11 cellular contexts compared by ENCODE assay signal in the genomic region with DNA sequence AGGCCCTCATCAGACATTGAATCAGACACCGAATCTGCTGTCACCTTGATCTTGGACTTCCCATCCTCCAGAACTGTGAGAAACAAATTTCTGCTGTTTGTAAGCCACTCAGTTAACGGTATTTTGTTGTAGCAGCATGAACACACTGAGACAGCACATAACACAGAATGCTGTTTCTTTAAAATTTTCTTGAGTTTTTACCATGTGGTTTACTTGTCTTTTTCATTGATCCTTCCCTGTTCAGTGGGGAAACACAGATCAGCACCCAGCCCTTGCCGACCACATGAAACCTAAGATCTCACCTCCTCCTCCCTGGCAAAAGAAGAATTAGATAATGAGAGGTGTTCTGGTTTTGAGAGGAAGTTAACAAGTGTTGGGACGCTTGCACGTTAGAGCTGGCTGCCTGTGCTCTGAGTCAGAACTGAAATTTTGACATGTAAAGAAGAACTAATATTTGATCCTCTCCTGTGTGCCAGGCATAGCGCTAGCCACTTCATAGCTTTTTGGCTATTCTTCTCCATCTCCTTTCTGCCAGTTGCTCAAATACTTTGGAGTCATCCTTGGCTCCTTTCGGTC.
DNase-seq lines count a peak whose midpoint lies in the region; ATAC-seq, FAIRE-seq and TF ChIP-seq lines count a peak whose summit lies in the region.
"Had no signal": no experiment of that assay in that cellular context is flagged by ENCODE, and none has a peak within 500 bp of the region (broad histone marks: within the 10 kb centered on the region; RNA-seq: fewer than 3 reads in every experiment).

No MANE protein-coding gene starts in this region.

- CTCF ChIA-PET in Panc1 (lab: Charles Lee), result no interaction called here
- CTCF ChIA-PET in mammary epithelial cell (lab: Charles Lee; ENCODE audit: low non-redundant PET), result no interaction called here

- H4K20me1 ChIP-seq in mammary epithelial cell (ENCODE audit: insufficient read depth, low read length), result no peaks in the 10 kb centered on the region

- H3K36me3 Mint-ChIP-seq in stimulated activated naive CD8-positive, alpha-beta T cell treated with anti-CD3 and anti-CD28 coated beads, Interleukin-15, Interleukin-2, amounts not matched to agents 100 ng/mL and 50 ng/mL, for 24 hours (ENCODE audit: low read depth), result peaks cover 46% of the 10 kb centered on the region

- peak overlapping the region; percentile 48; the same call in 1 of the 2 replicates for H3K27ac ChIP-seq in Panc1 (ENCODE audit: low read length)
- no peak overlapping the region for H3K27ac ChIP-seq in mammary epithelial cell (ENCODE audit: insufficient read depth, low read depth, low read length)
- H3K27ac ChIP-seq: psoas muscle had no signal

- no peak for TF ChIP-seq CTCF in Panc1 (IDR thresholded peaks at IDR 0.05)
- TF ChIP-seq CTCF in mammary epithelial cell (conservative IDR thresholded peaks at IDR 0.05 in 1 of 2, IDR thresholded peaks at IDR 0.05 in 1 of 2; ENCODE audit: extremely low read depth in 1 of 2, insufficient read depth in 1 of 2, low read depth in 1 of 2, low read length in 2 of 2), result no peak

- intact Hi-C loops in Panc1 (cut with micrococcal nuclease; ENCODE audit: unreplicated experiment) (no loop called here), mammary epithelial cell (cut with micrococcal nuclease) (no loop called here)

- peaks cover 3% of the 10 kb centered on the region for H3K27me3 Mint-ChIP-seq in stimulated activated naive CD8-positive, alpha-beta T cell treated with anti-CD3 and anti-CD28 coated beads, Interleukin-15, Interleukin-2, amounts not matched to agents 100 ng/mL and 50 ng/mL, for 24 hours

- H2AFZ ChIP-seq in mammary epithelial cell (ENCODE audit: low read depth, low read length), result no peak overlapping the region

- no peaks in the 10 kb centered on the region for H3K36me3 ChIP-seq in Panc1 (ENCODE audit: control insufficient read depth, insufficient read depth, low read length)
- peaks cover 2% of the 10 kb centered on the region for H3K36me3 ChIP-seq in mammary epithelial cell (ENCODE audit: insufficient read depth, low read length)

- in situ Hi-C loops in Panc1 (cut with HindIII; ENCODE audit: low pct_unique_long_range_greater_than_20kb, low sequenced_read_pairs) (no loop called here), mammary epithelial cell (cut with MboI; ENCODE audit: low sequenced_read_pairs in 2 of 2) (no loop called here)

- H3K9me3 Mint-ChIP-seq in stimulated activated naive CD8-positive, alpha-beta T cell treated with anti-CD3 and anti-CD28 coated beads, Interleukin-15, Interleukin-2, amounts not matched to agents 100 ng/mL and 50 ng/mL, for 24 hours, result peaks cover 2% of the 10 kb centered on the region

- no peak overlapping the region for H3K4me2 ChIP-seq in mammary epithelial cell (ENCODE audit: insufficient read depth, low read depth, low read length)

- H3K27ac Mint-ChIP-seq in stimulated activated naive CD8-positive, alpha-beta T cell treated with anti-CD3 and anti-CD28 coated beads, Interleukin-15, Interleukin-2, amounts not matched to agents 100 ng/mL and 50 ng/mL, for 24 hours, result peak overlapping the region; percentile 98

- H3K79me2 ChIP-seq in mammary epithelial cell (ENCODE audit: insufficient read depth, low read length), result no peaks in the 10 kb centered on the region

- peaks cover 26% of the 10 kb centered on the region for H3K4me1 ChIP-seq in Panc1 (ENCODE audit: control insufficient read depth, insufficient read depth, low read length)
- peaks cover 56% of the 10 kb centered on the region for H3K4me1 ChIP-seq in mammary epithelial cell (ENCODE audit: insufficient read depth, low read length)

- peak overlapping the region; percentile 66 for H3K4me3 Mint-ChIP-seq in stimulated activated naive CD8-positive, alpha-beta T cell treated with anti-CD3 and anti-CD28 coated beads, Interleukin-15, Interleukin-2, amounts not matched to agents 100 ng/mL and 50 ng/mL, for 24 hours

- H3K9ac ChIP-seq in mammary epithelial cell (ENCODE audit: insufficient read depth, low read length), result no peak overlapping the region

- H3K4me3 ChIP-seq in Panc1 (ENCODE audit: low read depth in 2 of 2, low read length in 2 of 2) (no peak overlapping the region), mammary epithelial cell (replicated peaks in 1 of 3; ENCODE audit: insufficient read depth in 1 of 3, low read depth in 2 of 3, low read length in 3 of 3) (no peak overlapping the region)
- H3K4me3 ChIP-seq: psoas muscle had no signal

- H3K27me3 ChIP-seq in Panc1 (ENCODE audit: control insufficient read depth, insufficient read depth, low read length) (no peaks in the 10 kb centered on the region), mammary epithelial cell (ENCODE audit: insufficient read depth, low read length) (no peaks in the 10 kb centered on the region)

- dilution Hi-C loops in mammary epithelial cell (cut with HindIII; ENCODE audit: low sequenced_read_pairs), result no loop called here

- peaks cover 95% of the 10 kb centered on the region for H3K4me1 Mint-ChIP-seq in stimulated activated naive CD8-positive, alpha-beta T cell treated with anti-CD3 and anti-CD28 coated beads, Interleukin-15, Interleukin-2, amounts not matched to agents 100 ng/mL and 50 ng/mL, for 24 hours (ENCODE audit: low read depth)

- FAIRE-seq in urothelium cell line (lab: Jason Lieb, UNC), result no peak
- FAIRE-seq: A204.1 had no signal

- H3K9me3 ChIP-seq in Panc1 (ENCODE audit: control insufficient read depth, insufficient read depth, low read depth, low read length) (no peaks in the 10 kb centered on the region), mammary epithelial cell (replicated peaks; ENCODE audit: insufficient read depth, low read length) (no peaks in the 10 kb centered on the region)
- H3K9me3 ChIP-seq: psoas muscle had no signal

- DNase-seq in NOMO-1 treated with DMSO at 0.1 percent for 48 hours (lab: John Stamatoyannopoulos, UW; ENCODE audit: unreplicated experiment), result peak; percentile 19
- no peak for DNase-seq in NOMO-1 treated with dmso at 0.1 percent for 144 hours (lab: John Stamatoyannopoulos, UW; ENCODE audit: unreplicated experiment)
- no peak for DNase-seq in Panc1 (ENCODE audit: low read depth, low spot score)
- DNase-seq in mammary epithelial cell, result peak; percentile 37
- DNase-seq in urothelium cell line (ENCODE audit: low spot score), result no peak
- DNase-seq in HK-2 (ENCODE audit: unreplicated experiment), result no peak
- DNase-seq: psoas muscle had no signal

- POLR2A ChIA-PET in Panc1 (lab: Charles Lee), result no interaction called here

- BruUV-seq in Panc1 (replicated peaks; lab: Mats Ljungman, UMichigan) (no TSS peak), mammary epithelial cell (replicated peaks; lab: Mats Ljungman, UMichigan) (no TSS peak)

- WGBS in mammary epithelial cell (ENCODE audit: low coverage, missing lambda C conversion rate), result 59% methylated on average over 7 of the region's 7 CpGs

- no peak for ATAC-seq in Panc1
- ATAC-seq in HG03280 (IDR thresholded peaks at IDR 0.05; ENCODE audit: unreplicated experiment), result no peak
- ATAC-seq: HCT116 had no signal

Comparison
In these comparisons a context has a peak if more than half of its experiments do, and no peak if none do; other contexts are left out.
1. DNase-seq: peak in NOMO-1 treated with DMSO at 0.1 percent for 48 hours (single experiment) and mammary epithelial cell (single experiment); none in NOMO-1 treated with dmso at 0.1 percent for 144 hours (single experiment), Panc1 (single experiment), urothelium cell line (single experiment) and HK-2 (single experiment).